In genomic region chr1:82689217-82689616, GRCh38 we compare ENCODE assay signal across 19 cellular contexts.
DNase-seq lines count a peak whose midpoint lies in the region; ATAC-seq, FAIRE-seq and TF ChIP-seq lines count a peak whose summit lies in the region.
"Had no signal": no experiment of that assay in that cellular context is flagged by ENCODE, and none has a peak within 500 bp of the region (broad histone marks: within the 10 kb centered on the region; RNA-seq: fewer than 3 reads in every experiment).

No MANE protein-coding gene starts in this region.

- H3K4me2 ChIP-seq in K562 (ENCODE audit: insufficient read depth, low read length): no peak overlapping the region
- H3K4me2 ChIP-seq: GM23338 had no signal

- H4K20me1 ChIP-seq in K562 (replicated peaks; ENCODE audit: control insufficient read depth, insufficient read depth, low read length): no peaks in the 10 kb centered on the region

- no peak overlapping the region for H3K4me3 Mint-ChIP-seq in activated CD8-positive, alpha-beta T cell treated with anti-CD3 and anti-CD28 coated beads for 36 hours
- H3K4me3 Mint-ChIP-seq: CD4-positive, alpha-beta memory T cell; GM23338; H9; HFFc6 had no signal

- no peaks in the 10 kb centered on the region for H3K79me2 ChIP-seq in K562 (ENCODE audit: control insufficient read depth, insufficient read depth, low read length)

- WGBS in K562 (ENCODE audit: insufficient coverage, low coverage, missing lambda C conversion rate): 0% methylated on average over 4 of the region's 4 CpGs
- 54% methylated on average over 4 of the region's 4 CpGs for WGBS in suprapubic skin

- no peaks in the 10 kb centered on the region for H3K36me3 Mint-ChIP-seq in activated CD8-positive, alpha-beta T cell treated with anti-CD3 and anti-CD28 coated beads for 36 hours (ENCODE audit: low read depth)
- H3K36me3 Mint-ChIP-seq: CD4-positive, alpha-beta memory T cell had no signal

- POLR2A ChIA-PET in HEK293 (lab: Yijun Ruan, JAX): no interaction called here
- POLR2A ChIA-PET in K562 (lab: Yijun Ruan, JAX): no interaction called here
- POLR2A ChIA-PET in activated CD8-positive, alpha-beta T cell treated with anti-CD3 and anti-CD28 coated beads for 36 hours (lab: Charles Lee): no interaction called here

- peaks cover 5% of the 10 kb centered on the region for H3K9me3 Mint-ChIP-seq in activated CD8-positive, alpha-beta T cell treated with anti-CD3 and anti-CD28 coated beads for 36 hours

- no peak for TF ChIP-seq CTCF in HEK293 (tag by site-specific recombination; IDR thresholded peaks at IDR 0.05)
- TF ChIP-seq CTCF in K562 (IDR thresholded peaks at IDR 0.05 in 2 of 3, conservative IDR thresholded peaks at IDR 0.05 in 1 of 3; ENCODE audit: insufficient read depth in 2 of 3, low read depth in 1 of 3, low read length in 3 of 3): no peak
- no peak for TF ChIP-seq CTCF in activated CD8-positive, alpha-beta T cell treated with anti-CD3 and anti-CD28 coated beads for 36 hours (IDR thresholded peaks at IDR 0.05)
- TF ChIP-seq CTCF in suprapubic skin (IDR thresholded peaks at IDR 0.05): no peak

- FAIRE-seq in K562 (lab: Jason Lieb, UNC): no peak
- FAIRE-seq: GM12891, GM18507 had no signal

- BruUV-seq in K562 (replicated peaks; lab: Mats Ljungman, UMichigan): no TSS peak

- no peaks in the 10 kb centered on the region for H3K4me1 ChIP-seq in HEK293 (ENCODE audit: control insufficient read depth, insufficient read depth, low read length)
- H3K4me1 ChIP-seq in K562 (replicated peaks in 1 of 2; ENCODE audit: control insufficient read depth in 2 of 2, insufficient read depth in 2 of 2, low read length in 2 of 2): no peaks in the 10 kb centered on the region
- no peaks in the 10 kb centered on the region for H3K4me1 ChIP-seq in suprapubic skin

- in situ Hi-C loops in K562 (cut with MboI): no loop called here

- H3K9me3 ChIP-seq in HEK293 (ENCODE audit: control insufficient read depth, insufficient read depth, low read depth, low read length) (no peaks in the 10 kb centered on the region), K562 (replicated peaks; ENCODE audit: control insufficient read depth, insufficient read depth, low read depth, low read length) (no peaks in the 10 kb centered on the region), suprapubic skin (no peaks in the 10 kb centered on the region)

- no peaks in the 10 kb centered on the region for H3K4me1 Mint-ChIP-seq in activated CD8-positive, alpha-beta T cell treated with anti-CD3 and anti-CD28 coated beads for 36 hours (ENCODE audit: low read depth)
- H3K4me1 Mint-ChIP-seq: CD4-positive, alpha-beta memory T cell; GM23338; H9 had no signal

- intact Hi-C loops in K562 (cut with micrococcal nuclease): no loop called here
- intact Hi-C loops in activated CD8-positive, alpha-beta T cell treated with anti-CD3 and anti-CD28 coated beads for 36 hours (cut with micrococcal nuclease): no loop called here

- TF ChIP-seq POLR2A in K562 (conservative IDR thresholded peaks at IDR 0.05): no peak
- TF ChIP-seq POLR2A in suprapubic skin (IDR thresholded peaks at IDR 0.05): no peak

- no peak overlapping the region for H3K4me3 ChIP-seq in HEK293 (ENCODE audit: low read depth, low read length)
- H3K4me3 ChIP-seq in K562: no peak overlapping the region
- H3K4me3 ChIP-seq in suprapubic skin: no peak overlapping the region
- H3K4me3 ChIP-seq: GM23338 had no signal

- no peak for TF ChIP-seq RAD21 in K562 (CRISPR knock-in tag; conservative IDR thresholded peaks at IDR 0.05 in 1 of 2, IDR thresholded peaks at IDR 0.05 in 1 of 2)

- no peaks in the 10 kb centered on the region for H3K36me3 ChIP-seq in HEK293 (ENCODE audit: control insufficient read depth in 2 of 2, insufficient read depth in 1 of 2, low read length in 2 of 2)
- H3K36me3 ChIP-seq in K562 (ENCODE audit: control insufficient read depth, insufficient read depth, low read length): no peaks in the 10 kb centered on the region
- no peaks in the 10 kb centered on the region for H3K36me3 ChIP-seq in suprapubic skin

- DNase-seq in ELF-1 (ENCODE audit: low read depth, low spot score) (peak; percentile 1), K562 (ENCODE audit: extremely low read depth in 1 of 4, low spot score in 3 of 4) (no peak), suprapubic skin (ENCODE audit: low spot score in 2 of 2) (no peak)
- no peak for DNase-seq in activated CD8-positive, alpha-beta T cell treated with anti-CD3 and anti-CD28 coated beads for 36 hours
- DNase-seq in stimulated activated CD4-positive, alpha-beta T cell treated with anti-CD3 and anti-CD28 coated beads, Interleukin-1b, Interleukin-23, amount 100 ng/mL, for 48 hours: no peak
- DNase-seq: C1 segment of cervical spinal cord; Calu3; CD4-positive, alpha-beta memory T cell; COR-L47; DMS79; EL; GF-D8; H9; HFFc6 had no signal

- H3K27ac Mint-ChIP-seq in activated CD8-positive, alpha-beta T cell treated with anti-CD3 and anti-CD28 coated beads for 36 hours: no peak overlapping the region
- H3K27ac Mint-ChIP-seq: CD4-positive, alpha-beta memory T cell; GM23338; H9; HFFc6 had no signal

- H3K27me3 Mint-ChIP-seq in activated CD8-positive, alpha-beta T cell treated with anti-CD3 and anti-CD28 coated beads for 36 hours: no peaks in the 10 kb centered on the region

- H2AFZ ChIP-seq in K562 (ENCODE audit: low read depth, low read length): no peak overlapping the region
- H2AFZ ChIP-seq: GM23338 had no signal

- CTCF ChIA-PET in HEK293 (lab: Yijun Ruan, JAX): no interaction called here
- CTCF ChIA-PET in K562 (lab: Yijun Ruan, JAX; ENCODE audit: low intra/inter-chr PET ratio): no interaction called here
- CTCF ChIA-PET in activated CD8-positive, alpha-beta T cell treated with anti-CD3 and anti-CD28 coated beads for 36 hours (lab: Charles Lee): no interaction called here

- no peak overlapping the region for H3K9ac ChIP-seq in K562 (ENCODE audit: insufficient read depth in 1 of 2, low read depth in 2 of 2, low read length in 2 of 2)

- H3K27me3 ChIP-seq in K562 (ENCODE audit: control insufficient read depth in 2 of 2, insufficient read depth in 2 of 2, low read length in 2 of 2) (no peaks in the 10 kb centered on the region), suprapubic skin (no peaks in the 10 kb centered on the region)

- no peaks in the 10 kb centered on the region for H3K9me1 ChIP-seq in K562 (ENCODE audit: control insufficient read depth, insufficient read depth, low read length)

- no peak for ATAC-seq in K562
- ATAC-seq in activated CD8-positive, alpha-beta T cell treated with anti-CD3 and anti-CD28 coated beads for 36 hours: no peak
- ATAC-seq: GM23338, HCT116 had no signal

- H3K27ac ChIP-seq in HEK293 (ENCODE audit: extremely low read depth, low read depth, low read length): no peak overlapping the region
- no peak overlapping the region for H3K27ac ChIP-seq in K562 (ENCODE audit: extremely low read depth, low read depth, low read length)
- H3K27ac ChIP-seq in suprapubic skin: no peak overlapping the region

- TF ChIP-seq EP300 in K562 (IDR thresholded peaks at IDR 0.05; ENCODE audit: low read length) (no peak), suprapubic skin (IDR thresholded peaks at IDR 0.05) (no peak)

TF ChIP-seq in HEK293, 187 proteins besides CTCF, POLR2A, EP300 and RAD21:
- peak; percentile 95 for TF ChIP-seq SETDB1 (IDR thresholded peaks at IDR 0.05; ENCODE audit: insufficient read length, low read length)
- TF ChIP-seq ZBTB8A (tag by site-specific recombination; IDR thresholded peaks at IDR 0.05): no peak
- TF ChIP-seq TRIM28 (IDR thresholded peaks at IDR 0.05; ENCODE audit: borderline replicate concordance, low read length): peak; percentile 95; the same call in 1 of the 2 replicates

TF ChIP-seq in K562, 482 proteins besides CTCF, POLR2A, EP300 and RAD21 (continues in another document):
- TF ChIP-seq ZNF75A (CRISPR knock-in tag; IDR thresholded peaks at IDR 0.05) (no peak), PATZ1 (CRISPR knock-in tag; IDR thresholded peaks at IDR 0.05; ENCODE audit: borderline replicate concordance) (no peak), SFPQ (IDR thresholded peaks at IDR 0.05; ENCODE audit: low read depth, low read length) (no peak), ZFP36 (IDR thresholded peaks at IDR 0.05; ENCODE audit: low read depth, low read length, partially characterized antibody) (peak; percentile 34), TEAD2 (tag; IDR thresholded peaks at IDR 0.05) (no peak), ZNF785 (CRISPR knock-in tag; IDR thresholded peaks at IDR 0.05) (no peak)
